3 cellular contexts compared by ENCODE assay signal in genomic region chr4:121408567-121408966, GRCh38. TPM values are rescaled to one million over a fixed set of nuclear protein-coding genes. Genes with fewer than 3 reads are reported as not detected.
"Had no signal": no experiment of that assay in that cellular context is flagged by ENCODE, and none has a peak within 500 bp of the region (broad histone marks: within the 10 kb centered on the region; RNA-seq: fewer than 3 reads in every experiment).

No MANE protein-coding gene starts in this region.

RNA-seq across cellular contexts. Expression of gene QRFPR, which starts 27.7 kb away (rescaled TPM):
- total RNA-seq: LHCN-M2, M059J, NCI-H460 had no signal
